ENCODE assay signal across 1 cellular context in genomic region chr11:62260261-62260953, GRCh38.
TF ChIP-seq lines count a peak whose summit lies in the region.

No MANE protein-coding gene starts in this region.

TF ChIP-seq in HepG2, 621 proteins besides CTCF, POLR2A, EP300 and RAD21 (continued from another document and continues in another):
- no peak for TF ChIP-seq NFAT5 (CRISPR knock-in tag; IDR thresholded peaks at IDR 0.05)
- TF ChIP-seq ESRRA (CRISPR knock-in tag; IDR thresholded peaks at IDR 0.05; ENCODE audit: low read depth) = 0 out of 2 replicates have a peak, but pooled peaks have one; percentile 33
- no peak for TF ChIP-seq ELK4 (CRISPR knock-in tag; IDR thresholded peaks at IDR 0.05; ENCODE audit: borderline replicate concordance)
- no peak for TF ChIP-seq CBX2 (IDR thresholded peaks at IDR 0.05; ENCODE audit: low read depth, low read length)
- no peak for TF ChIP-seq CBX2 (CRISPR knock-in tag; IDR thresholded peaks at IDR 0.05; ENCODE audit: low read depth)
- no peak for TF ChIP-seq ZNF501 (CRISPR knock-in tag; IDR thresholded peaks at IDR 0.05)
- TF ChIP-seq ZNF44 (CRISPR knock-in tag; IDR thresholded peaks at IDR 0.05) = no peak
- no peak for TF ChIP-seq DBP (CRISPR knock-in tag; IDR thresholded peaks at IDR 0.05; ENCODE audit: not compliant biosample characterization)
- TF ChIP-seq ZMYM2 (CRISPR knock-in tag; IDR thresholded peaks at IDR 0.05) = no peak
- TF ChIP-seq ZNF546 (CRISPR knock-in tag; conservative IDR thresholded peaks at IDR 0.05) = no peak
- no peak for TF ChIP-seq ZNF431 (CRISPR knock-in tag; IDR thresholded peaks at IDR 0.05; ENCODE audit: borderline replicate concordance, low read depth)
- TF ChIP-seq ZNF552 (CRISPR knock-in tag; IDR thresholded peaks at IDR 0.05; ENCODE audit: borderline replicate concordance) = no peak
- TF ChIP-seq ZNF253 (CRISPR knock-in tag; IDR thresholded peaks at IDR 0.05; ENCODE audit: borderline replicate concordance) = no peak
- no peak for TF ChIP-seq ZNF224 (CRISPR knock-in tag; IDR thresholded peaks at IDR 0.05)
- no peak for TF ChIP-seq ZBTB49 (CRISPR knock-in tag; IDR thresholded peaks at IDR 0.05; ENCODE audit: borderline replicate concordance)
- no peak for TF ChIP-seq ZNF451 (CRISPR knock-in tag; IDR thresholded peaks at IDR 0.05)
- TF ChIP-seq ZNF709 (CRISPR knock-in tag; IDR thresholded peaks at IDR 0.05) = no peak
- TF ChIP-seq SMC3 (IDR thresholded peaks at IDR 0.05; ENCODE audit: low read length) = no peak
- peak; percentile 95 for TF ChIP-seq NCOR1 (IDR thresholded peaks at IDR 0.05; ENCODE audit: borderline replicate concordance, low read length)
- TF ChIP-seq NFKB2 (CRISPR knock-in tag; IDR thresholded peaks at IDR 0.05; ENCODE audit: borderline replicate concordance) = no peak
- no peak for TF ChIP-seq MAZ (IDR thresholded peaks at IDR 0.05; ENCODE audit: borderline replicate concordance, low read depth, low read length)
- TF ChIP-seq MAZ (CRISPR knock-in tag; IDR thresholded peaks at IDR 0.05; ENCODE audit: low read depth) = no peak
- no peak for TF ChIP-seq ZNF891 (CRISPR knock-in tag; IDR thresholded peaks at IDR 0.05)
- no peak for TF ChIP-seq ARHGAP35 (CRISPR knock-in tag; IDR thresholded peaks at IDR 0.05; ENCODE audit: borderline replicate concordance)
- no peak for TF ChIP-seq ZNF282 (IDR thresholded peaks at IDR 0.05; ENCODE audit: partially characterized antibody)
- no peak for TF ChIP-seq POLR2G (IDR thresholded peaks at IDR 0.05; ENCODE audit: low read depth, low read length)
- TF ChIP-seq NCOA2 (CRISPR knock-in tag; IDR thresholded peaks at IDR 0.05) = peak; percentile 99
- no peak for TF ChIP-seq ZNF776 (CRISPR knock-in tag; IDR thresholded peaks at IDR 0.05)
- TF ChIP-seq MAFK (conservative IDR thresholded peaks at IDR 0.05 in 1 of 2, IDR thresholded peaks at IDR 0.05 in 1 of 2; ENCODE audit: low read length in 2 of 2) = no peak
- peak; percentile 66; the same call in 1 of the 2 replicates for TF ChIP-seq GFI1 (CRISPR knock-in tag; IDR thresholded peaks at IDR 0.05; ENCODE audit: borderline replicate concordance)
- TF ChIP-seq ZFAT (CRISPR knock-in tag; conservative IDR thresholded peaks at IDR 0.05) = no peak
- TF ChIP-seq ELF4 (CRISPR knock-in tag; IDR thresholded peaks at IDR 0.05; ENCODE audit: borderline replicate concordance) = no peak
- TF ChIP-seq ZNF710 (CRISPR knock-in tag; IDR thresholded peaks at IDR 0.05; ENCODE audit: borderline replicate concordance) = 0 out of 2 replicates have a peak, but pooled peaks have one; percentile 29
- TF ChIP-seq ZNF564 (CRISPR knock-in tag; IDR thresholded peaks at IDR 0.05) = no peak
- TF ChIP-seq ZNF207 (IDR thresholded peaks at IDR 0.05; ENCODE audit: borderline replicate concordance) = no peak
- no peak for TF ChIP-seq MAFG (CRISPR knock-in tag; IDR thresholded peaks at IDR 0.05)
- TF ChIP-seq ZFP82 (CRISPR knock-in tag; IDR thresholded peaks at IDR 0.05; ENCODE audit: borderline replicate concordance) = no peak
- no peak for TF ChIP-seq ZXDC (CRISPR knock-in tag; IDR thresholded peaks at IDR 0.05)
- peak; percentile 88; the same call in 1 of the 2 replicates for TF ChIP-seq GATA4 (IDR thresholded peaks at IDR 0.05; ENCODE audit: borderline replicate concordance, low read depth)
- peak; percentile 95 for TF ChIP-seq BCL6 (CRISPR knock-in tag; IDR thresholded peaks at IDR 0.05)
- TF ChIP-seq MNT (IDR thresholded peaks at IDR 0.05) = no peak
- no peak for TF ChIP-seq IRX3 (CRISPR knock-in tag; IDR thresholded peaks at IDR 0.05; ENCODE audit: borderline replicate concordance, low read depth)
- no peak for TF ChIP-seq TRAFD1 (CRISPR knock-in tag; IDR thresholded peaks at IDR 0.05; ENCODE audit: borderline replicate concordance)
- TF ChIP-seq CENPT (CRISPR knock-in tag; IDR thresholded peaks at IDR 0.05; ENCODE audit: low read depth) = no peak
- no peak for TF ChIP-seq DNMT1 (CRISPR knock-in tag; IDR thresholded peaks at IDR 0.05)
- no peak for TF ChIP-seq ZNF432 (CRISPR knock-in tag; IDR thresholded peaks at IDR 0.05; ENCODE audit: borderline replicate concordance)
